Comparison of ENCODE assay signal across 19 cellular contexts in the genomic region with DNA sequence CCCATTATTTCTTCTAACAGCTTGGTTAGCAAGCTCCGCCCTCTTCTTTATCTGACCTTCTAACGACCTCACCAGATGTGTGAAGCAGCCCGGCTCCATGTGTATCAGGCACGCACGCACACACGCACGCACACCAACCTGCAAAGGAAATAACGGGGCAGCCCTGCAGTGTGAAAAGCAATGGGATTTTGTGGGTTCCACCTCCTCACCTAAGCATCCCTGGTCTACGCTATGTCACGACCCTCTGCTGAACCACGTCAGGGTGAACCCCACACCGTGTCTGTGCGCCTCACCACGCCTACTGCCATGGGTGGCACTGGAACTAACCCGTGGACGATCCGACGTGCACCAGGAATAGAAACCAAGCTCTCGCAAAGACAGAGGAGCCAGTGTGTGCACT. TPM values are rescaled to one million over a fixed set of nuclear protein-coding genes. Genes with fewer than 3 reads are reported as not detected.
"Had no signal": no experiment of that assay in that cellular context is flagged by ENCODE, and none has a peak within 500 bp of the region (broad histone marks: within the 10 kb centered on the region; RNA-seq: fewer than 3 reads in every experiment).

No MANE protein-coding gene starts in this region.

- H3K4me3 Mint-ChIP-seq: activated B cell treated with CpG ODN at 0.5 μM for 24 hours; activated CD4-positive, alpha-beta T cell treated with anti-CD3 and anti-CD28 coated beads, Interleukin-2, amount 10 ng/mL, durations not matched to agents 7 days and 5 days; activated naive CD8-positive, alpha-beta T cell treated with anti-CD3 and anti-CD28 coated beads for 36 hours; mesothelial cell of epicardium; T-helper 1 cell treated with Interleukin-12 subunit alpha and Interleukin-12 subunit beta and Interleukin-4 antibody, amounts not matched to agents 30 μg/mL and 1 μg/mL, for 36 hours had no signal

- H3K4me1 ChIP-seq: ascending aorta, colonic mucosa had no signal

- DNase-seq: activated B cell treated with CpG ODN at 0.5 μM for 24 hours; activated CD4-positive, alpha-beta T cell treated with anti-CD3 and anti-CD28 coated beads, Interleukin-2, amount 10 ng/mL, durations not matched to agents 7 days and 5 days; activated gamma-delta T cell treated with Interleukin-2 at 50 U/mL for 16 hours; activated naive CD8-positive, alpha-beta T cell treated with anti-CD3 and anti-CD28 coated beads for 36 hours; activated T-cell treated with anti-CD3 and anti-CD28 coated beads, Interleukin-2, amount 50 U/mL, for 48 hours; colonic mucosa; effector CD4-positive, alpha-beta T cell; sigmoid colon; stimulated activated CD4-positive, alpha-beta T cell treated with anti-CD3 and anti-CD28 coated beads, Interleukin-12 subunit alpha, Interleukin-12 subunit beta, amount 100 ng/mL, for 4 hours; stimulated activated naive CD8-positive, alpha-beta T cell treated with anti-CD3 and anti-CD28 coated beads, Interleukin-15, Interleukin-2, amounts not matched to agents 100 U/mL and 50 U/mL, for 24 hours had no signal

- FAIRE-seq: keratinocyte, TTC549 had no signal

- H3K4me1 Mint-ChIP-seq: mesothelial cell of epicardium had no signal

- H3K27me3 ChIP-seq: ascending aorta, cardiac muscle cell, colonic mucosa, gastroesophageal sphincter, sigmoid colon, suprapubic skin had no signal

- H3K9me3 Mint-ChIP-seq: activated B cell treated with CpG ODN at 0.5 μM for 24 hours; activated CD4-positive, alpha-beta T cell treated with anti-CD3 and anti-CD28 coated beads, Interleukin-2, amount 10 ng/mL, durations not matched to agents 7 days and 5 days; activated naive CD8-positive, alpha-beta T cell treated with anti-CD3 and anti-CD28 coated beads for 36 hours; mesothelial cell of epicardium; T-helper 1 cell treated with Interleukin-12 subunit alpha and Interleukin-12 subunit beta and Interleukin-4 antibody, amounts not matched to agents 30 μg/mL and 1 μg/mL, for 36 hours had no signal

- H3K9me3 ChIP-seq: ascending aorta, colonic mucosa, gastroesophageal sphincter, sigmoid colon, suprapubic skin had no signal

- H3K27ac Mint-ChIP-seq: activated B cell treated with CpG ODN at 0.5 μM for 24 hours; mesothelial cell of epicardium; T-helper 1 cell treated with Interleukin-12 subunit alpha and Interleukin-12 subunit beta and Interleukin-4 antibody, amounts not matched to agents 30 μg/mL and 1 μg/mL, for 36 hours had no signal

- H3K27me3 Mint-ChIP-seq: activated B cell treated with CpG ODN at 0.5 μM for 24 hours; activated CD4-positive, alpha-beta T cell treated with anti-CD3 and anti-CD28 coated beads, Interleukin-2, amount 10 ng/mL, durations not matched to agents 7 days and 5 days; activated naive CD8-positive, alpha-beta T cell treated with anti-CD3 and anti-CD28 coated beads for 36 hours had no signal

- H3K27ac ChIP-seq: ascending aorta, cardiac muscle cell, colonic mucosa, gastroesophageal sphincter, sigmoid colon, suprapubic skin had no signal

- H3K4me3 ChIP-seq: ascending aorta, cardiac muscle cell, colonic mucosa, gastroesophageal sphincter, sigmoid colon, suprapubic skin had no signal

- ATAC-seq: gastroesophageal sphincter; stimulated activated naive CD8-positive, alpha-beta T cell treated with anti-CD3 and anti-CD28 coated beads, Interleukin-15, Interleukin-2, amounts not matched to agents 100 U/mL and 50 U/mL, for 24 hours had no signal

RNA-seq across cellular contexts. Expression of gene TMEM240, which starts 23.9 kb away (rescaled TPM):
- total RNA-seq: ascending aorta, myocyte had no signal
